Comparison of ENCODE assay signal across 26 cellular contexts in the genomic region with DNA sequence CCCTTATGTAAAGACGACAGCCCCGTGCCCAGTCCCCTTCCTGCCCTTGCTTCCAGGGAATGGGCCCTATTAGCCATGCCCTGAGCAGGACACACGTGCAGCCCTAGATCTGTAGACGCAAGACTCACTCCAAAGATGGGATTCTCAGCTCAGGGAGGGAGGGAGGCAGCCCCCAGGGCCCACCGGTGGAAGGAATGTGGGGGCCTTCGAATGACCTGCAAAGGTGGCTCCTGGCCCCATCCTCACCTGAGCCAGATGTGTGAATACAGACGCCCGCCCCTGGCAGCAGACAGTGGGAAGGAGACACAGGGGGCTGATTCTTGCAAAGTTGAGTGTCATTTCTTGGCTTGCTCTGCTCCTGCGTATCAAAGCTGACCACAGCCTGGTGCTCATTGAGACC.
"Had no signal": no experiment of that assay in that cellular context is flagged by ENCODE, and none has a peak within 500 bp of the region (broad histone marks: within the 10 kb centered on the region; RNA-seq: fewer than 3 reads in every experiment).

No MANE protein-coding gene starts in this region.

- H3K27ac Mint-ChIP-seq: activated B cell treated with CpG ODN at 0.5 μM for 24 hours; activated CD4-positive, alpha-beta memory T cell treated with anti-CD3 and anti-CD28 coated beads for 36 hours; activated CD4-positive, alpha-beta T cell treated with anti-CD3 and anti-CD28 coated beads, Interleukin-2, amount 10 ng/mL, durations not matched to agents 24 days and 14 days; activated naive CD8-positive, alpha-beta T cell treated with anti-CD3 and anti-CD28 coated beads, Interleukin-2, amount 10 ng/mL, durations not matched to agents 7 days and 5 days; T-helper 17 cell had no signal

- H3K27me3 ChIP-seq: adrenal gland, breast epithelium had no signal

- ATAC-seq: activated T-cell treated with anti-CD3 and anti-CD28 coated beads, Interleukin-2, amount 50 U/mL, for 4 hours; T-helper 17 cell had no signal

- H3K4me1 Mint-ChIP-seq: activated B cell treated with CpG ODN at 0.5 μM for 24 hours; activated naive CD8-positive, alpha-beta T cell treated with anti-CD3 and anti-CD28 coated beads, Interleukin-2, amount 10 ng/mL, durations not matched to agents 7 days and 5 days had no signal

- H3K9me3 Mint-ChIP-seq: activated B cell treated with CpG ODN at 0.5 μM for 24 hours; activated CD4-positive, alpha-beta memory T cell treated with anti-CD3 and anti-CD28 coated beads for 36 hours; activated CD4-positive, alpha-beta T cell treated with anti-CD3 and anti-CD28 coated beads, Interleukin-2, amount 10 ng/mL, durations not matched to agents 24 days and 14 days; activated naive CD8-positive, alpha-beta T cell treated with anti-CD3 and anti-CD28 coated beads, Interleukin-2, amount 10 ng/mL, durations not matched to agents 7 days and 5 days; activated T-cell treated with anti-CD3 and anti-CD28 coated beads, Interleukin-2, amount 50 U/mL, for 4 hours had no signal

- H3K27me3 Mint-ChIP-seq: activated B cell treated with CpG ODN at 0.5 μM for 24 hours; activated CD4-positive, alpha-beta memory T cell treated with anti-CD3 and anti-CD28 coated beads for 36 hours; activated CD4-positive, alpha-beta T cell treated with anti-CD3 and anti-CD28 coated beads, Interleukin-2, amount 10 ng/mL, durations not matched to agents 24 days and 14 days; activated naive CD8-positive, alpha-beta T cell treated with anti-CD3 and anti-CD28 coated beads, Interleukin-2, amount 10 ng/mL, durations not matched to agents 7 days and 5 days; T-helper 17 cell had no signal

- H3K36me3 ChIP-seq: adrenal gland, breast epithelium had no signal

- H3K4me1 ChIP-seq: adrenal gland, breast epithelium had no signal

- H3K4me3 ChIP-seq: adrenal gland, breast epithelium had no signal

- H3K9me3 ChIP-seq: adrenal gland, breast epithelium had no signal

- H3K4me3 Mint-ChIP-seq: activated B cell treated with CpG ODN at 0.5 μM for 24 hours; activated CD4-positive, alpha-beta memory T cell treated with anti-CD3 and anti-CD28 coated beads for 36 hours; activated CD4-positive, alpha-beta T cell treated with anti-CD3 and anti-CD28 coated beads, Interleukin-2, amount 10 ng/mL, durations not matched to agents 24 days and 14 days; activated naive CD8-positive, alpha-beta T cell treated with anti-CD3 and anti-CD28 coated beads, Interleukin-2, amount 10 ng/mL, durations not matched to agents 7 days and 5 days; activated T-cell treated with anti-CD3 and anti-CD28 coated beads, Interleukin-2, amount 50 U/mL, for 4 hours; T-helper 17 cell had no signal

- DNase-seq: activated B cell treated with CpG ODN at 0.5 μM for 24 hours; activated CD4-positive, alpha-beta memory T cell treated with anti-CD3 and anti-CD28 coated beads for 36 hours; activated CD4-positive, alpha-beta T cell treated with anti-CD3 and anti-CD28 coated beads for 1 hour; activated CD4-positive, alpha-beta T cell treated with anti-CD3 and anti-CD28 coated beads, Interleukin-2, amount 10 ng/mL, durations not matched to agents 24 days and 14 days; activated CD8-positive, alpha-beta memory T cell treated with anti-CD3 and anti-CD28 coated beads for 24 hours; activated effector memory CD4-positive, alpha-beta T cell treated with anti-CD3 and anti-CD28 coated beads, Interleukin-2, amount 50 U/mL, for 16 hours; activated naive CD4-positive, alpha-beta T cell treated with anti-CD3 and anti-CD28 coated beads, Interleukin-2, amount 50 U/mL, for 16 hours; activated naive CD8-positive, alpha-beta T cell treated with anti-CD3 and anti-CD28 coated beads, Interleukin-2, amount 10 ng/mL, durations not matched to agents 7 days and 5 days; activated T-cell treated with anti-CD3 and anti-CD28 coated beads, Interleukin-2, amount 50 U/mL, for 4 hours; adrenal gland; IMR-90; KBM-7; MV-4-11; NCI-H1092 treated with DMSO at 0.1 percent for 48 hours; NCI-H1417 treated with DMSO at 0.1 percent for 48 hours; NCI-H1694; NCI-H2029; NCI-H2107; NCI-H345; NCI-H510A; NCI-H526 treated with DMSO at 0.1 percent for 48 hours; NCI-H82; SIG-M5; T-helper 17 cell; T-helper 9 cell had no signal

- H3K27ac ChIP-seq: adrenal gland, breast epithelium had no signal

- H3K36me3 Mint-ChIP-seq: activated CD4-positive, alpha-beta memory T cell treated with anti-CD3 and anti-CD28 coated beads for 36 hours; activated naive CD8-positive, alpha-beta T cell treated with anti-CD3 and anti-CD28 coated beads, Interleukin-2, amount 10 ng/mL, durations not matched to agents 7 days and 5 days had no signal
